15 cellular contexts compared by ENCODE assay signal in the genomic region with DNA sequence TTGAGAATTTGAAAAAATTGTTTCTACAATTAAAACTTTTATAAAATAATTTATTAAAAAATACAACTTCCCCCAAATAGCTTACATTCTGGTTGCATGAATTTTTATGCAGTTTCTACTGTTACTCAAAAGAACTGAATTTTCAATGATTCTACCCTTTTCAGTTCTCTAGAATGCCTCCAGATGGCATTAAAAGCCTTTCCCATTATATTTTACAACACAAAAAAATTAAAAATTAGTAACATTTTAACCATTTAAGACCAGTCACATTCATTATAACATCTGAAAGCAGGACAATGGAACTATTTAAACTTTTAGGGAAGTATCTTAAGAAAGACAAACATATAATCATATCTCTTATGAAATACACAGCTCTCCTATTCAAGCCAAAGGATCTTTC.
DNase-seq lines count a peak whose midpoint lies in the region; ATAC-seq and TF ChIP-seq lines count a peak whose summit lies in the region.
"Had no signal": no experiment of that assay in that cellular context is flagged by ENCODE, and none has a peak within 500 bp of the region (broad histone marks: within the 10 kb centered on the region; RNA-seq: fewer than 3 reads in every experiment).

No MANE protein-coding gene starts in this region.

- peaks cover 26% of the 10 kb centered on the region for H3K9me3 Mint-ChIP-seq in nephron
- H3K9me3 Mint-ChIP-seq in stimulated activated naive CD8-positive, alpha-beta T cell treated with anti-CD3 and anti-CD28 coated beads, Interleukin-15, amount 100 ng/mL, for 72 hours = peaks cover 14 to 18% of the 10 kb centered on the region in 2 donors

- H3K36me3 ChIP-seq in BJ (ENCODE audit: control insufficient read depth, insufficient read depth, low read length) = no peaks in the 10 kb centered on the region

- peaks cover 46% of the 10 kb centered on the region for H3K36me3 Mint-ChIP-seq in nephron (ENCODE audit: low read depth)

- H3K27me3 Mint-ChIP-seq in nephron (ENCODE audit: low read depth) = no peaks in the 10 kb centered on the region
- no peaks in the 10 kb centered on the region for H3K27me3 Mint-ChIP-seq in stimulated activated naive CD8-positive, alpha-beta T cell treated with anti-CD3 and anti-CD28 coated beads, Interleukin-15, amount 100 ng/mL, for 72 hours
- H3K27me3 Mint-ChIP-seq: activated T-cell treated with anti-CD3 and anti-CD28 coated beads, Interleukin-2, amount 50 U/mL, for 24 hours; stimulated activated memory B cell treated with anti-CD40 and anti-IgM and Interleukin-4, amounts not matched to agents 10 μg/mL and 1 μg/mL and 100 μg/mL, for 72 hours had no signal

- DNase-seq in BJ (ENCODE audit: low read depth) (no peak), KG1 (lab: John Stamatoyannopoulos, UW) (peak; percentile 11), cardiac fibroblast (ENCODE audit: low read depth in 2 of 2) (peak in 1 of 2 donors; percentile 25), HuH-7.5 (ENCODE audit: low spot score) (no peak), Ammon's horn (ENCODE audit: low spot score) (no peak)
- DNase-seq in stimulated activated naive CD8-positive, alpha-beta T cell treated with anti-CD3 and anti-CD28 coated beads, Interleukin-15, amount 100 ng/mL, for 72 hours = no peak
- DNase-seq: activated T-cell treated with anti-CD3 and anti-CD28 coated beads, Interleukin-2, amount 50 U/mL, for 24 hours; Caco-2; NCI-H2171 treated with DMSO at 0.1 percent for 48 hours; nucleus accumbens; RPMI8226; stimulated activated CD4-positive, alpha-beta T cell treated with anti-CD3 and anti-CD28 coated beads, Interleukin-1b, Interleukin-23, amount 100 ng/mL, for 48 hours had no signal

- peaks cover 40% of the 10 kb centered on the region for H3K4me1 Mint-ChIP-seq in nephron
- no peaks in the 10 kb centered on the region for H3K4me1 Mint-ChIP-seq in stimulated activated naive CD8-positive, alpha-beta T cell treated with anti-CD3 and anti-CD28 coated beads, Interleukin-15, amount 100 ng/mL, for 72 hours
- H3K4me1 Mint-ChIP-seq: stimulated activated memory B cell treated with anti-CD40 and anti-IgM and Interleukin-4, amounts not matched to agents 10 μg/mL and 1 μg/mL and 100 μg/mL, for 72 hours had no signal

- no peak overlapping the region for H3K4me3 ChIP-seq in BJ (ENCODE audit: low read depth, low read length)
- no peak overlapping the region for H3K4me3 ChIP-seq in cardiac fibroblast (replicated peaks in 1 of 2; ENCODE audit: low read depth in 2 of 2, low read length in 2 of 2)

- POLR2A ChIA-PET in BJ (lab: Charles Lee) = interaction anchor here (0.7 kb wide), 1 partner anchor 337 kb away, joined by 3 read pairs; no protein-coding TSS in a partner anchor

- peak overlapping the region in 2 of 3 experiments; percentile 55 to 76 for H3K27ac Mint-ChIP-seq in nephron
- H3K27ac Mint-ChIP-seq in stimulated activated naive CD8-positive, alpha-beta T cell treated with anti-CD3 and anti-CD28 coated beads, Interleukin-15, amount 100 ng/mL, for 72 hours = no peak overlapping the region
- H3K27ac Mint-ChIP-seq: activated T-cell treated with anti-CD3 and anti-CD28 coated beads, Interleukin-2, amount 50 U/mL, for 24 hours; stimulated activated memory B cell treated with anti-CD40 and anti-IgM and Interleukin-4, amounts not matched to agents 10 μg/mL and 1 μg/mL and 100 μg/mL, for 72 hours had no signal

- no peak overlapping the region for H3K4me3 Mint-ChIP-seq in nephron
- H3K4me3 Mint-ChIP-seq in stimulated activated naive CD8-positive, alpha-beta T cell treated with anti-CD3 and anti-CD28 coated beads, Interleukin-15, amount 100 ng/mL, for 72 hours = no peak overlapping the region
- H3K4me3 Mint-ChIP-seq: activated T-cell treated with anti-CD3 and anti-CD28 coated beads, Interleukin-2, amount 50 U/mL, for 24 hours; stimulated activated memory B cell treated with anti-CD40 and anti-IgM and Interleukin-4, amounts not matched to agents 10 μg/mL and 1 μg/mL and 100 μg/mL, for 72 hours had no signal

- ATAC-seq in HG02571 (IDR thresholded peaks at IDR 0.05; ENCODE audit: unreplicated experiment) = no peak
- no peak for ATAC-seq in stimulated activated naive CD8-positive, alpha-beta T cell treated with anti-CD3 and anti-CD28 coated beads, Interleukin-15, amount 100 ng/mL, for 72 hours
- ATAC-seq: stimulated activated memory B cell treated with anti-CD40 and anti-IgM and Interleukin-4, amounts not matched to agents 10 μg/mL and 1 μg/mL and 100 μg/mL, for 72 hours had no signal

- no peaks in the 10 kb centered on the region for H3K27me3 ChIP-seq in BJ (ENCODE audit: control insufficient read depth, insufficient read depth, low read length)

- TF ChIP-seq CTCF in BJ (IDR thresholded peaks at IDR 0.05; ENCODE audit: insufficient read depth, low read depth, low read length) = peak; percentile 41
- peak; percentile 39 for TF ChIP-seq CTCF in cardiac fibroblast (IDR thresholded peaks at IDR 0.05; ENCODE audit: low read depth, low read length)
- peak; percentile 45 to 64 (median 49) for TF ChIP-seq CTCF in nephron (IDR thresholded peaks at IDR 0.05; ENCODE audit: unreplicated experiment in 3 of 3)

- CTCF ChIA-PET in BJ (lab: Yijun Ruan, JAX) = interaction anchor here (0.7 to 1.3 kb wide), 2 partner anchors 9 to 45 kb away, joined by 3 to 4 read pairs; no protein-coding TSS in a partner anchor

Comparison
In these comparisons a context has a peak if more than half of its experiments do, and no peak if none do; other contexts are left out.
1. H3K27ac Mint-ChIP-seq: peak in nephron (2 of 3); none in stimulated activated naive CD8-positive, alpha-beta T cell treated with anti-CD3 and anti-CD28 coated beads, Interleukin-15, amount 100 ng/mL, for 72 hours (0 of 2).
2. Peak in every context shown above with its lines, with median percentiles within 50 percentile points of each other: CTCF ChIP-seq.